ENCODE assay signal across 18 cellular contexts in the genomic region with DNA sequence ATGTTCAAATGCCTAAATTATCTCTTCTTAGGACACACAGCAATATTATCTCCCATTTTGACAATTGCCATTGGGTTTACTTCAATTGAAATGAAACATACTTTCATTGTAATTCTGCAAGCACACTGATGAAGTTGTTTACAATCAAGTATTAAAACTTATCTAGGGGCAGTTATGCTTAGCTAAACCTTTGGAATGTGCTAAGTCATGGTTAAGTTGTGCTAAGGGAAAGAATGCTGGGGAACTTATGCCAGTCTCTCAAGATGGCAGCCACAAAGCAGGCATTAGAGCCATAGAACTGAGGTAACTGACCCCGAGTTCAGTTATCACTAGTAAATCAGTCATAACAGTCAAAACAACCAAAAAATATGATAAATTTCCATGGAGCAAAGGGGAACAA. TPM values are rescaled to one million over a fixed set of nuclear protein-coding genes. Genes with fewer than 3 reads are reported as not detected.
DNase-seq lines count a peak whose midpoint lies in the region; ATAC-seq and TF ChIP-seq lines count a peak whose summit lies in the region.
"Had no signal": no experiment of that assay in that cellular context is flagged by ENCODE, and none has a peak within 500 bp of the region (broad histone marks: within the 10 kb centered on the region; RNA-seq: fewer than 3 reads in every experiment).

No MANE protein-coding gene starts in this region.

- TF ChIP-seq CTCF in fibroblast of the aortic adventitia (IDR thresholded peaks at IDR 0.05; ENCODE audit: insufficient read depth, low read length) (no peak), osteoblast (IDR thresholded peaks at IDR 0.05; ENCODE audit: extremely low read depth, low read depth, low read length) (no peak)

- H3K4me1 ChIP-seq in SJSA1 (replicated peaks) (peaks cover 21% of the 10 kb centered on the region), osteoblast (ENCODE audit: insufficient read depth, low read length) (peaks cover 13% of the 10 kb centered on the region)
- H3K4me1 ChIP-seq in effector memory CD4-positive, alpha-beta T cell (ENCODE audit: control insufficient read depth, insufficient read depth, low read length, poor library complexity, severe bottlenecking): no peaks in the 10 kb centered on the region
- H3K4me1 ChIP-seq: BLaER1 treated with 17β-estradiol and CSF1 and Interleukin-3, amounts not matched to agents 10 nM and 100 nM had no signal

- H3K36me3 ChIP-seq in SJSA1 (no peaks in the 10 kb centered on the region), osteoblast (ENCODE audit: insufficient read depth, low read length) (no peaks in the 10 kb centered on the region)
- no peaks in the 10 kb centered on the region for H3K36me3 ChIP-seq in effector memory CD4-positive, alpha-beta T cell (ENCODE audit: control insufficient read depth, insufficient read depth, low read length)
- H3K36me3 ChIP-seq: BLaER1 treated with 17β-estradiol and CSF1 and Interleukin-3, amounts not matched to agents 10 nM and 100 nM; lower lobe of right lung; neural progenitor cell; right atrium auricular region had no signal

- H3K9me3 ChIP-seq in SJSA1 (replicated peaks) (no peaks in the 10 kb centered on the region), osteoblast (ENCODE audit: low read depth, low read length) (no peaks in the 10 kb centered on the region)
- H3K9me3 ChIP-seq in effector memory CD4-positive, alpha-beta T cell (ENCODE audit: control insufficient read depth, low read length): no peaks in the 10 kb centered on the region
- H3K9me3 ChIP-seq: BLaER1 treated with 17β-estradiol and CSF1 and Interleukin-3, amounts not matched to agents 10 nM and 100 nM; lower lobe of right lung; right atrium auricular region had no signal

- H3K4me2 ChIP-seq in osteoblast (ENCODE audit: insufficient read depth, low read length): no peak overlapping the region
- H3K4me2 ChIP-seq: BLaER1 treated with 17β-estradiol and CSF1 and Interleukin-3, amounts not matched to agents 10 nM and 100 nM; neural progenitor cell had no signal

- H3K4me3 ChIP-seq in SJSA1: no peak overlapping the region
- no peak overlapping the region for H3K4me3 ChIP-seq in fibroblast of the aortic adventitia (ENCODE audit: low read depth, low read length)
- no peak overlapping the region for H3K4me3 ChIP-seq in osteoblast (ENCODE audit: insufficient read depth, low read length)
- H3K4me3 ChIP-seq in effector memory CD4-positive, alpha-beta T cell (ENCODE audit: insufficient read depth, low read depth, low read length, poor library complexity, severe bottlenecking): no peak overlapping the region
- H3K4me3 ChIP-seq: BLaER1 treated with 17β-estradiol and CSF1 and Interleukin-3, amounts not matched to agents 10 nM and 100 nM; lower lobe of right lung; neural progenitor cell; right atrium auricular region had no signal

- H2AFZ ChIP-seq in osteoblast (ENCODE audit: low read length): peak overlapping the region; percentile 42
- H2AFZ ChIP-seq: neural progenitor cell had no signal

- no peaks in the 10 kb centered on the region for H3K79me2 ChIP-seq in osteoblast (ENCODE audit: insufficient read depth, low read length)

- H4K20me1 ChIP-seq in osteoblast (ENCODE audit: insufficient read depth, low read length): no peaks in the 10 kb centered on the region
- H4K20me1 ChIP-seq: BLaER1 treated with 17β-estradiol and CSF1 and Interleukin-3, amounts not matched to agents 10 nM and 100 nM had no signal

- no peaks in the 10 kb centered on the region for H3K27me3 ChIP-seq in SJSA1 (replicated peaks)
- no peaks in the 10 kb centered on the region for H3K27me3 ChIP-seq in osteoblast (ENCODE audit: insufficient read depth, low read length)
- H3K27me3 ChIP-seq in effector memory CD4-positive, alpha-beta T cell (replicated peaks; ENCODE audit: control insufficient read depth, insufficient read depth, low read length, poor library complexity, severe bottlenecking): no peaks in the 10 kb centered on the region
- H3K27me3 ChIP-seq: BLaER1 treated with 17β-estradiol and CSF1 and Interleukin-3, amounts not matched to agents 10 nM and 100 nM; neural progenitor cell; right atrium auricular region had no signal

- ATAC-seq in HG03095 (IDR thresholded peaks at IDR 0.05; ENCODE audit: unreplicated experiment): no peak
- ATAC-seq in HG03097 (IDR thresholded peaks at IDR 0.05; ENCODE audit: low FRiP score, unreplicated experiment): no peak
- ATAC-seq: lower lobe of right lung, WTC11 had no signal

- H3K27ac ChIP-seq in SJSA1: peak overlapping the region; percentile 30; the same call in 1 of the 2 replicates
- no peak overlapping the region for H3K27ac ChIP-seq in osteoblast (ENCODE audit: low read depth, low read length)
- H3K27ac ChIP-seq in effector memory CD4-positive, alpha-beta T cell (ENCODE audit: insufficient read depth, low read length, poor library complexity, severe bottlenecking): no peak overlapping the region
- H3K27ac ChIP-seq: BLaER1 treated with 17β-estradiol and CSF1 and Interleukin-3, amounts not matched to agents 10 nM and 100 nM; lower lobe of right lung; neural progenitor cell; right atrium auricular region had no signal

- peak; percentile 47 for DNase-seq in EL
- DNase-seq in SJSA1 (ENCODE audit: low read depth in 1 of 2, low spot score in 2 of 2): peak in 1 of 2 experiments; percentile 27
- DNase-seq in fibroblast of the aortic adventitia (ENCODE audit: low read depth): peak; percentile 66
- DNase-seq in osteoblast (ENCODE audit: insufficient read length, low spot score, missing footprints): no peak
- DNase-seq in epidermal melanocyte (ENCODE audit: insufficient read length, low spot score): no peak
- no peak for DNase-seq in effector memory CD4-positive, alpha-beta T cell
- DNase-seq: DMS79 treated with DMSO at 0.1 percent for 48 hours; erythroblast; lower lobe of right lung; NCI-H82; RPMI8226; stimulated activated CD4-positive, alpha-beta T cell treated with anti-CD3 and anti-CD28 coated beads, Interleukin-2, amount 100 ng/mL, for 24 hours had no signal

RNA-seq across cellular contexts. Expression of a gene that starts 59.1 kb away (rescaled TPM):
- total RNA-seq in SJSA1 (2014; rRNA removed; shearing (Covaris generic)): 37.3 and 51.2 TPM in 2 replicates
- total RNA-seq in fibroblast of the aortic adventitia (ENCODE audit: low replicate concordance) (67.2 and 418 TPM in 2 replicates), osteoblast (219 and 280 TPM in 2 replicates)

Comparison
In these comparisons a context has a peak if more than half of its experiments do, and no peak if none do; other contexts are left out.
1. DNase-seq: peak in EL (single experiment) and fibroblast of the aortic adventitia (single experiment); none in osteoblast (single experiment), epidermal melanocyte (single experiment) and effector memory CD4-positive, alpha-beta T cell (0 of 3).